ENCODE assay signal across 18 cellular contexts in the genomic region with DNA sequence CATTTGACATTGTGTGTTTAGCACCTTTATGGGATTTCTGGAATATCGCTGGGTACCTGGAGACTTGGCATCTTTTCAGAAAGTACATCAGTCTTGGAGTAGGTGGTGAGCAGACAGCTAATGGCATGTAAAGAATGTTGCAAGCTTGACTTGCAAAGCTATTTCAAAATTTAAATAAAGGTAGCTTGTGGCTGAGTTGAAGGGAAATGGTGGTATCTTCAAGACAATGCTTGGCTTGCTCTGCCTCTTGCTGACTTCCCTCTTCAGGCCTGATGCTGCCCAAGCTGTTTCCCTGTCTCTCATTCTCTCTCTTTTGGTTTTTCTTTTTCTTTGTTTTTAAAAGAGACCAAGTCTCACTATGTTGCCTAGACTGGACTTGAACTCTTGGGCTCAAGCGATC. TPM values are rescaled to one million over a fixed set of nuclear protein-coding genes. Genes with fewer than 3 reads are reported as not detected.
DNase-seq lines count a peak whose midpoint lies in the region; ATAC-seq, FAIRE-seq and TF ChIP-seq lines count a peak whose summit lies in the region.
"Had no signal": no experiment of that assay in that cellular context is flagged by ENCODE, and none has a peak within 500 bp of the region (broad histone marks: within the 10 kb centered on the region; RNA-seq: fewer than 3 reads in every experiment).

No MANE protein-coding gene starts in this region.

- peaks cover 29% of the 10 kb centered on the region for H4K20me1 ChIP-seq in astrocyte (ENCODE audit: insufficient read depth, low read length)

- ATAC-seq in psoas muscle (no peak), HG02981 (IDR thresholded peaks at IDR 0.05; ENCODE audit: unreplicated experiment) (no peak), GM21447 (IDR thresholded peaks at IDR 0.05; ENCODE audit: unreplicated experiment) (no peak)
- ATAC-seq in activated T-cell treated with anti-CD3 and anti-CD28 coated beads, Interleukin-2, amount 50 U/mL, for 72 hours (replicated peaks in 1 of 2), result no peak
- ATAC-seq: heart right ventricle, left lobe of liver had no signal

- H3K4me1 ChIP-seq in Caco-2 (peaks cover 28% of the 10 kb centered on the region), astrocyte (ENCODE audit: insufficient read depth, low read length) (peaks cover 6% of the 10 kb centered on the region), psoas muscle (peaks cover 35% of the 10 kb centered on the region)

- H3K4me3 ChIP-seq in Caco-2 (ENCODE audit: low read depth, low read length) (no peak overlapping the region), astrocyte (ENCODE audit: insufficient read depth, low read depth, low read length) (no peak overlapping the region), psoas muscle (no peak overlapping the region)
- H3K4me3 ChIP-seq: dorsolateral prefrontal cortex, esophagus squamous epithelium, heart right ventricle had no signal

- H3K4me3 Mint-ChIP-seq in Caco-2 (ENCODE audit: unreplicated experiment) (no peak overlapping the region), astrocyte (ENCODE audit: unreplicated experiment) (no peak overlapping the region)
- H3K4me3 Mint-ChIP-seq in activated T-cell treated with anti-CD3 and anti-CD28 coated beads, Interleukin-2, amount 50 U/mL, for 72 hours, result no peak overlapping the region

- BruUV-seq in Caco-2 (replicated peaks; lab: Mats Ljungman, UMichigan), result no TSS peak

- H3K27ac Mint-ChIP-seq in Caco-2 (ENCODE audit: unreplicated experiment), result peak overlapping the region; percentile 11
- peak overlapping the region; percentile 21 for H3K27ac Mint-ChIP-seq in astrocyte (ENCODE audit: unreplicated experiment)
- no peak overlapping the region for H3K27ac Mint-ChIP-seq in activated T-cell treated with anti-CD3 and anti-CD28 coated beads, Interleukin-2, amount 50 U/mL, for 72 hours
- H3K27ac Mint-ChIP-seq: progenitor cell of endocrine pancreas had no signal

- CTCF ChIA-PET in Caco-2 (lab: Charles Lee), result interaction anchor here (0.6 to 1.6 kb wide), 3 partner anchors 11 to 56 kb away, joined by 3 to 6 read pairs (median 5); no protein-coding TSS in a partner anchor

- H3K4me2 ChIP-seq in astrocyte (ENCODE audit: low read length), result no peak overlapping the region

- H3K36me3 Mint-ChIP-seq in Caco-2 (ENCODE audit: insufficient read depth, unreplicated experiment) (peaks cover 43% of the 10 kb centered on the region), astrocyte (ENCODE audit: low read depth, unreplicated experiment) (no peaks in the 10 kb centered on the region)
- H3K36me3 Mint-ChIP-seq in activated T-cell treated with anti-CD3 and anti-CD28 coated beads, Interleukin-2, amount 50 U/mL, for 72 hours (ENCODE audit: insufficient read depth in 2 of 2), result no peaks in the 10 kb centered on the region

- H3K27me3 Mint-ChIP-seq in Caco-2 (ENCODE audit: insufficient read depth, unreplicated experiment) (no peaks in the 10 kb centered on the region), astrocyte (ENCODE audit: low read depth, unreplicated experiment) (no peaks in the 10 kb centered on the region)
- H3K27me3 Mint-ChIP-seq in activated T-cell treated with anti-CD3 and anti-CD28 coated beads, Interleukin-2, amount 50 U/mL, for 72 hours (ENCODE audit: low read depth), result peaks cover 18% of the 10 kb centered on the region

- no peaks in the 10 kb centered on the region for H3K27me3 ChIP-seq in Caco-2 (replicated peaks; ENCODE audit: control insufficient read depth, insufficient read depth, low read length)
- no peaks in the 10 kb centered on the region for H3K27me3 ChIP-seq in astrocyte (ENCODE audit: insufficient read depth, low read length)
- no peaks in the 10 kb centered on the region for H3K27me3 ChIP-seq in psoas muscle (ENCODE audit: insufficient read depth in 3 of 3, low read length in 2 of 3)
- H3K27me3 ChIP-seq: dorsolateral prefrontal cortex, esophagus squamous epithelium, heart right ventricle had no signal

- POLR2A ChIA-PET in Caco-2 (lab: Charles Lee), result no interaction called here

- FAIRE-seq in astrocyte (lab: Jason Lieb, UNC), result no peak
- FAIRE-seq: GM19239 had no signal

- H3K9me3 ChIP-seq in Caco-2 (no peaks in the 10 kb centered on the region), astrocyte (ENCODE audit: insufficient read depth, low read depth, low read length) (no peaks in the 10 kb centered on the region), psoas muscle (no peaks in the 10 kb centered on the region)
- H3K9me3 ChIP-seq: esophagus squamous epithelium, heart right ventricle had no signal

- peaks cover 37% of the 10 kb centered on the region for H3K4me1 Mint-ChIP-seq in Caco-2 (ENCODE audit: low read depth, unreplicated experiment)
- H3K4me1 Mint-ChIP-seq in astrocyte (ENCODE audit: low read depth, unreplicated experiment), result peaks cover 12% of the 10 kb centered on the region
- H3K4me1 Mint-ChIP-seq in activated T-cell treated with anti-CD3 and anti-CD28 coated beads, Interleukin-2, amount 50 U/mL, for 72 hours (ENCODE audit: low read depth), result peaks cover 34% of the 10 kb centered on the region

- H3K79me2 ChIP-seq in astrocyte (ENCODE audit: insufficient read depth, low read length), result peaks cover 55% of the 10 kb centered on the region

- H3K9ac ChIP-seq in astrocyte (ENCODE audit: low read length), result no peak overlapping the region

- DNase-seq in Caco-2 (no peak), Kasumi-1 (lab: John Stamatoyannopoulos, UW) (peak; percentile 70 to 72), astrocyte (ENCODE audit: low read depth) (no peak), kidney glomerular epithelial cell (lab: John Stamatoyannopoulos, UW) (peak; percentile 19), psoas muscle (no peak)
- DNase-seq in activated T-cell treated with anti-CD3 and anti-CD28 coated beads, Interleukin-2, amount 50 U/mL, for 72 hours, result no peak
- DNase-seq: activated naive CD4-positive, alpha-beta T cell treated with Interleukin-2 at 50 U/mL for 16 hours; COR-L47; dorsolateral prefrontal cortex; esophagus squamous epithelium; heart right ventricle; NCI-H1930; NCI-H510A had no signal

- H3K9me3 Mint-ChIP-seq in Caco-2 (ENCODE audit: unreplicated experiment) (no peaks in the 10 kb centered on the region), astrocyte (ENCODE audit: unreplicated experiment) (no peaks in the 10 kb centered on the region)
- no peaks in the 10 kb centered on the region for H3K9me3 Mint-ChIP-seq in activated T-cell treated with anti-CD3 and anti-CD28 coated beads, Interleukin-2, amount 50 U/mL, for 72 hours

- H2AFZ ChIP-seq in astrocyte (ENCODE audit: low read depth, low read length), result no peak overlapping the region

- WGBS in psoas muscle, 3 donors, result 99 to 100% (median 99%) methylated on average over 2 of the region's 2 CpGs

- no peak overlapping the region for H3K27ac ChIP-seq in astrocyte (ENCODE audit: low read depth, low read length)
- H3K27ac ChIP-seq in psoas muscle, result no peak overlapping the region
- H3K27ac ChIP-seq: esophagus squamous epithelium, heart right ventricle had no signal

- intact Hi-C loops in Caco-2 (cut with micrococcal nuclease; ENCODE audit: unreplicated experiment) (no loop called here), psoas muscle (cut with DNase I) (no loop called here)

- H3K36me3 ChIP-seq in Caco-2 (ENCODE audit: control insufficient read depth, insufficient read depth, low read length), result no peaks in the 10 kb centered on the region; the same call in 1 of the 2 replicates
- no peaks in the 10 kb centered on the region for H3K36me3 ChIP-seq in astrocyte (ENCODE audit: insufficient read depth, low read length)
- H3K36me3 ChIP-seq in psoas muscle (ENCODE audit: insufficient read depth in 1 of 2, low read depth in 1 of 2), result no peaks in the 10 kb centered on the region
- H3K36me3 ChIP-seq: esophagus squamous epithelium, heart right ventricle had no signal

- no peak for TF ChIP-seq CTCF in Caco-2 (IDR thresholded peaks at IDR 0.05; ENCODE audit: insufficient read depth in 1 of 2, low read depth in 1 of 2, low read length in 1 of 2, severe bottlenecking in 1 of 2, unreplicated experiment in 1 of 2)
- TF ChIP-seq CTCF in astrocyte (IDR thresholded peaks at IDR 0.05; ENCODE audit: insufficient read depth, low read depth, low read length), result no peak
- TF ChIP-seq CTCF in psoas muscle (IDR thresholded peaks at IDR 0.05), result no peak

RNA-seq across cellular contexts. Expression of gene ZNRF3, which starts 13.2 kb away (rescaled TPM):
- total RNA-seq in Caco-2 (2022) (37.9 and 41.1 TPM in 2 replicates), astrocyte (5.8 and 5.9 TPM in 2 replicates), psoas muscle (1 to 10 TPM; 4.9 to 8.5 (median 7.4) TPM)
- 1 to 10 TPM; 2.2 to 4.8 (median 2.4) TPM for polyA plus RNA-seq in psoas muscle
- under 1 TPM; 0.86 to 0.94 TPM for total RNA-seq in activated T-cell treated with anti-CD3 and anti-CD28 coated beads, Interleukin-2, amount 50 U/mL, for 72 hours

Comparison
In these comparisons a context has a peak if more than half of its experiments do, and no peak if none do; other contexts are left out.
1. DNase-seq: peak in Kasumi-1 (2 of 2) and kidney glomerular epithelial cell (single experiment); none in Caco-2 (0 of 2), astrocyte (single experiment), psoas muscle (0 of 2) and activated T-cell treated with anti-CD3 and anti-CD28 coated beads, Interleukin-2, amount 50 U/mL, for 72 hours (0 of 2).